In the genomic region with DNA sequence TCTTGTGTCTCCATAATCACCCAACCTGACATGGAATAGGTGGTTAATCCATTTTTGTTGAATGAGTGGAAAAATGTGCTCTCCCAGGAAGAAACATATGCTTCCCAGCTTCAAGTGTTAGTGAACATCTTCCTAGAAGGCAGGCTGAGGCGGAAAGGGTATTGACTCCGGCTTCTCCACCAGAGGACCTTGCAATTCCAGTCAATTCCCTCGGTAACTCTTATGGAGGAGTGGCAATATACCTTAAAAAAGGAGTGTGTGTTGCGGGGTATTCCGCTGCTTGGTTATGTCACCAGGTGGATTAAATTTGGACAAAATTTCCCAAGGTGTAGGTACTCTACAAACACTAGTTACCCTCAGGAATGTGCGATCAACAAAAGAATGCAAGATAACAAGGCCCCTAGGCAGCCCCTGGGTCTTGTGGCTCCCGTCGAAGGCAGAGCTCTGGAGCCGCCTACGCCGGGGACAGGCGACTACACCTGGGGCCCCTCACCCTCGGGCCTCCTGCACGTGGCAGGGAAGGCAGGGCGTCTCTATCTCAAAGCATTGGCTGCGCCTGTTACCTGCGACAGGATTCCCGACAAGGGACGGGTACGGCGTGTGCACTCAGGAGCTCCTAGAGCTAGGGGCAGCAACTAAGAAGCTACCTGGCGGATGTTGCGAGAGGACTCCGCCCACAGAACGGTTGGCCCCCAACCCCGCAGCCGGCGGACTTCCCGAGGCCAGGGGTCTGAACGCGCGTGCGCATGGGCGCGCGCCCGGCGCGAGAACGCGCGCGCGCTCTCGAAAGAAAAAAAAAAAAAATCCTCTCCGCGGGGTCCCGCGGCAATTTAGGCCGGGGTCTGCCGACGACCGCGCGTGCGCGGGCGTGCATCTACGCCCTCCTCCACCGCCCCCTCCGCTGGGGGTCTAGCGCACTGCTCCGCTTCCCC, we compare ENCODE assay signal across 8 cellular contexts. TPM values are rescaled to one million over a fixed set of nuclear protein-coding genes. Genes with fewer than 3 reads are reported as not detected.
DNase-seq lines count a peak whose midpoint lies in the region; ATAC-seq, FAIRE-seq and TF ChIP-seq lines count a peak whose summit lies in the region.

WDR87 (minus strand) TSS at position 659 of the 932 bp plus-strand sequence. CDS start 8,355 bp downstream, outside the sequence.

- H3K9me3 ChIP-seq in astrocyte (ENCODE audit: insufficient read depth, low read depth, low read length) (no peaks in the 10 kb centered on the region), iPS-18c (ENCODE audit: control insufficient read depth, insufficient read depth, low read length) (no peaks in the 10 kb centered on the region), spleen (no peaks in the 10 kb centered on the region)

- no peaks in the 10 kb centered on the region for H3K9me3 Mint-ChIP-seq in astrocyte (ENCODE audit: unreplicated experiment)

- H3K9ac ChIP-seq in astrocyte (ENCODE audit: low read length) = peak within 1 kb of the TSS; percentile 87

- peak; percentile 31 for ATAC-seq in GM19395 (IDR thresholded peaks at IDR 0.05; ENCODE audit: unreplicated experiment)

- intact Hi-C loops in spleen (cut with DNase I; ENCODE audit: low total_unique reads) = loop anchor here (10.0 kb wide), 1 partner anchor 319 kb away; the partner anchor contains the start of gene DPF1

- H4K20me1 ChIP-seq in astrocyte (ENCODE audit: insufficient read depth, low read length) = peaks cover 29% of the 10 kb centered on the region

- H3K4me1 Mint-ChIP-seq in astrocyte (ENCODE audit: low read depth, unreplicated experiment) = peaks cover 5% of the 10 kb centered on the region

- peak within 1 kb of the TSS; percentile 75 for H3K27ac ChIP-seq in astrocyte (ENCODE audit: low read depth, low read length)
- peak within 1 kb of the TSS; percentile 66 to 91 (median 84) for H3K27ac ChIP-seq in spleen

- peaks cover 18% of the 10 kb centered on the region for H3K4me1 ChIP-seq in astrocyte (ENCODE audit: insufficient read depth, low read length)
- peaks cover 16 to 50% (median 39%) of the 10 kb centered on the region in 6 donors for H3K4me1 ChIP-seq in spleen

- peak within 1 kb of the TSS; percentile 87 for H3K4me2 ChIP-seq in astrocyte (ENCODE audit: low read length)

- TF ChIP-seq CTCF in AG09309 (IDR thresholded peaks at IDR 0.05; ENCODE audit: control insufficient read depth, insufficient read depth, low read depth, low read length, missing control alignments) (no peak), astrocyte (IDR thresholded peaks at IDR 0.05; ENCODE audit: insufficient read depth, low read depth, low read length) (no peak), spleen (IDR thresholded peaks at IDR 0.05 in 8 of 11, conservative IDR thresholded peaks at IDR 0.05 in 3 of 11) (no peak)

- DNase-seq in AG09309 (ENCODE audit: low read depth) (no peak), KG1 (lab: John Stamatoyannopoulos, UW) (peak; percentile 30), SW480 (ENCODE audit: low spot score) (peak; percentile 79), astrocyte (ENCODE audit: low read depth) (no peak), spleen (peak; percentile 92), pons (ENCODE audit: low spot score) (no peak)

- FAIRE-seq in astrocyte (lab: Jason Lieb, UNC) = no peak

- no peaks in the 10 kb centered on the region for H3K36me3 Mint-ChIP-seq in astrocyte (ENCODE audit: low read depth, unreplicated experiment)

- H3K27me3 Mint-ChIP-seq in astrocyte (ENCODE audit: low read depth, unreplicated experiment) = no peaks in the 10 kb centered on the region

- H3K79me2 ChIP-seq in astrocyte (ENCODE audit: insufficient read depth, low read length) = peaks cover 42% of the 10 kb centered on the region

- WGBS in spleen, 5 donors = 8 to 10% (median 9%) methylated on average over 48 to 63 of the region's 63 CpGs

- peak within 1 kb of the TSS; percentile 87 for H2AFZ ChIP-seq in astrocyte (ENCODE audit: low read depth, low read length)

- TF ChIP-seq POLR2A in spleen (IDR thresholded peaks at IDR 0.05) = no peak

- H3K27me3 ChIP-seq in astrocyte (ENCODE audit: insufficient read depth, low read length) = no peaks in the 10 kb centered on the region
- H3K27me3 ChIP-seq in spleen (replicated peaks in 1 of 7) = no peaks in the 10 kb centered on the region

- peak within 1 kb of the TSS; percentile 91 for H3K4me3 Mint-ChIP-seq in astrocyte (ENCODE audit: unreplicated experiment)

- H3K4me3 ChIP-seq in AG09309 (ENCODE audit: control insufficient read depth, low read depth, low read length) (peak within 1 kb of the TSS; percentile 94), astrocyte (ENCODE audit: insufficient read depth, low read depth, low read length) (peak within 1 kb of the TSS; percentile 95), iPS-18c (ENCODE audit: insufficient read depth, low read depth, low read length) (peak within 1 kb of the TSS; percentile 99), spleen (peak within 1 kb of the TSS; percentile 69 to 100 (median 96))

- H3K27ac Mint-ChIP-seq in astrocyte (ENCODE audit: unreplicated experiment) = peak within 1 kb of the TSS; percentile 41

- H3K36me3 ChIP-seq in astrocyte (ENCODE audit: insufficient read depth, low read length) = no peaks in the 10 kb centered on the region
- H3K36me3 ChIP-seq in spleen = no peaks in the 10 kb centered on the region

RNA-seq across cellular contexts. Expression of gene WDR87, which starts in this region (rescaled TPM):
- total RNA-seq in astrocyte (not detected in 2 replicates), spleen (not detected)
- not detected for polyA plus RNA-seq in spleen

Comparison
In these comparisons a context has a peak if more than half of its experiments do, and no peak if none do; other contexts are left out.
1. Peak in DNase-seq, H3K4me3 ChIP-seq and H3K27ac ChIP-seq in spleen; RNA of the gene not detected or under 1 TPM.
2. DNase-seq: peak in KG1 (single experiment) and SW480 (single experiment); none in AG09309 (single experiment), astrocyte (single experiment) and pons (single experiment).
3. Peak in every context shown above with its lines, with median percentiles within 50 percentile points of each other: H3K4me3 ChIP-seq.